16 cellular contexts compared by ENCODE assay signal in the genomic region with DNA sequence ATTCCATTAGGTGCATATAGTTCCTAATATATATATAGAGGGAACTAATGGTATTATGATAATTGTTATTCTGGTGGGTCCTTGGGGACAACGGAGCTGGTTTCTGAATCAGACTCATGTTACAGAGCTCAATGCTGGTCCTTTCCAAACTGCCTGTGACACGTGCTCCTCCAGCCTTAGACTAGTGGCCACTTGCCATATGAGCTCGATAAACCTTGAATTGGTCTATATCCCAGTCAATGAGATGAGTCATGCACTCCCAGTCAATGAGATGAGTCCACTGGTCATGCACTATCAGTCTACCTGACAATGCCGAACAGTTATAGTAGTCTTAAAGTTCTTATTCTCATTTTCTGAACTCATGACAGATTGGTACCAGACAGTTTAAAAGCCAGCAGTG.
DNase-seq lines count a peak whose midpoint lies in the region; ATAC-seq and TF ChIP-seq lines count a peak whose summit lies in the region.
"Had no signal": no experiment of that assay in that cellular context is flagged by ENCODE, and none has a peak within 500 bp of the region (broad histone marks: within the 10 kb centered on the region; RNA-seq: fewer than 3 reads in every experiment).

No MANE protein-coding gene starts in this region.

- CTCF ChIA-PET in PC-9 (lab: Charles Lee) = no interaction called here

- H3K27me3 ChIP-seq in tibial artery (no peaks in the 10 kb centered on the region), PC-9 (ENCODE audit: insufficient read depth, low read depth) (peaks cover 12% of the 10 kb centered on the region; the same call in 1 of the 2 replicates)
- H3K27me3 ChIP-seq: ovary, tibial nerve had no signal

- H3K36me3 ChIP-seq in tibial artery (no peaks in the 10 kb centered on the region), PC-9 (ENCODE audit: low read depth) (no peaks in the 10 kb centered on the region)
- H3K36me3 ChIP-seq: ovary, tibial nerve had no signal

- H3K4me2 ChIP-seq in PC-9 = no peak overlapping the region

- no peak overlapping the region for H2AFZ ChIP-seq in PC-9

- no peaks in the 10 kb centered on the region for H3K9me2 ChIP-seq in PC-9 (ENCODE audit: insufficient read depth)

- H3F3A ChIP-seq in PC-9 (ENCODE audit: insufficient read depth, low read depth) = no peaks in the 10 kb centered on the region

- TF ChIP-seq CTCF in tibial artery (IDR thresholded peaks at IDR 0.05) (no peak), PC-9 (conservative IDR thresholded peaks at IDR 0.05) (no peak)

- no TSS peak for BruUV-seq in PC-9 (replicated peaks; lab: Mats Ljungman, UMichigan)

- ATAC-seq in left cardiac atrium (peak; percentile 71 to 80), HG02678 (IDR thresholded peaks at IDR 0.05; ENCODE audit: unreplicated experiment) (no peak)

- peak; percentile 18 for DNase-seq in HT1080 (ENCODE audit: low read depth)
- DNase-seq in astrocyte of the hippocampus (ENCODE audit: low read depth, low spot score) = peak; percentile 48
- no peak for DNase-seq in left cardiac atrium
- peak; percentile 37 to 67 for DNase-seq in tibial artery
- no peak for DNase-seq in PC-9
- no peak for DNase-seq in central memory CD4-positive, alpha-beta T cell
- DNase-seq: activated gamma-delta T cell, DND-41, Kasumi-1, kidney, NCI-H1417 treated with DMSO at 0.1 percent for 48 hours, SHP77 treated with DMSO at 0.1 percent for 48 hours, small intestine had no signal

- intact Hi-C loops in left cardiac atrium (cut with DNase I) = loop anchor here in 1 of 2 donors (5.0 kb wide), 1 partner anchor 41 kb away; no protein-coding TSS in a partner anchor
- intact Hi-C loops in tibial artery (cut with DNase I; ENCODE audit: low total_unique reads) = no loop called here
- intact Hi-C loops in PC-9 (cut with micrococcal nuclease; ENCODE audit: unreplicated experiment) = no loop called here

- H3K9me3 ChIP-seq in tibial artery (no peaks in the 10 kb centered on the region), PC-9 (ENCODE audit: insufficient read depth, low read depth) (no peaks in the 10 kb centered on the region)
- H3K9me3 ChIP-seq: ovary, tibial nerve had no signal

- POLR2A ChIA-PET in PC-9 (lab: Charles Lee; ENCODE audit: unreplicated experiment) = no interaction called here

- H3K79me2 ChIP-seq in PC-9 (ENCODE audit: low read depth) = no peaks in the 10 kb centered on the region

- no peaks in the 10 kb centered on the region for H4K20me1 ChIP-seq in PC-9 (ENCODE audit: insufficient read depth)

- H3K4me3 ChIP-seq in tibial artery (no peak overlapping the region), PC-9 (no peak overlapping the region)
- H3K4me3 ChIP-seq: ovary, tibial nerve had no signal

- H3K27ac ChIP-seq in tibial artery (no peak overlapping the region), PC-9 (no peak overlapping the region)
- H3K27ac ChIP-seq: ovary had no signal

- H3K4me1 ChIP-seq in tibial artery = peaks cover 0 to 5% (median 0%) of the 10 kb centered on the region in 4 donors
- no peaks in the 10 kb centered on the region for H3K4me1 ChIP-seq in PC-9 (replicated peaks; ENCODE audit: insufficient read depth)

Comparison
In these comparisons a context has a peak if more than half of its experiments do, and no peak if none do; other contexts are left out.
1. DNase-seq: peak in HT1080 (single experiment), astrocyte of the hippocampus (single experiment) and tibial artery (2 of 2); none in left cardiac atrium (single experiment), PC-9 (0 of 2) and central memory CD4-positive, alpha-beta T cell (single experiment).